22 cellular contexts compared by ENCODE assay signal in genomic region chr11:131640320-131640719, GRCh38.
DNase-seq lines count a peak whose midpoint lies in the region; ATAC-seq and TF ChIP-seq lines count a peak whose summit lies in the region.
"Had no signal": no experiment of that assay in that cellular context is flagged by ENCODE, and none has a peak within 500 bp of the region (broad histone marks: within the 10 kb centered on the region; RNA-seq: fewer than 3 reads in every experiment).

No MANE protein-coding gene starts in this region.

- H4K5ac ChIP-seq in H9 (ENCODE audit: insufficient read length, low read depth, low read length) = no peak overlapping the region

- H2BK15ac ChIP-seq in H9 (ENCODE audit: low read depth, low read length) = no peak overlapping the region

- H4K20me1 ChIP-seq in H9 (ENCODE audit: control insufficient read depth, insufficient read depth, insufficient read length) = no peaks in the 10 kb centered on the region
- H4K20me1 ChIP-seq in neural progenitor cell (ENCODE audit: low read depth) = no peaks in the 10 kb centered on the region

- no peak overlapping the region for H3K14ac ChIP-seq in H9 (ENCODE audit: insufficient read depth, low read length)

- H3K27ac Mint-ChIP-seq in H9 (peak overlapping the region in 2 of 3 experiments; percentile 39 to 79; a peak in 4 of 7 replicates), WTC11 (peak overlapping the region; percentile 92), neural progenitor cell (no peak overlapping the region)

- no peaks in the 10 kb centered on the region for H3K79me1 ChIP-seq in H9 (ENCODE audit: insufficient read depth, low read depth, low read length, poor library complexity, severe bottlenecking)

- H3K27me3 Mint-ChIP-seq in H9 (ENCODE audit: low read depth) = no peaks in the 10 kb centered on the region
- H3K27me3 Mint-ChIP-seq in WTC11 (ENCODE audit: low read depth) = no peaks in the 10 kb centered on the region; the same call in 1 of the 2 replicates
- H3K27me3 Mint-ChIP-seq in neural progenitor cell (ENCODE audit: insufficient read depth, low read depth) = peaks cover 2% of the 10 kb centered on the region

- POLR2A ChIA-PET in WTC11 (lab: Charles Lee) = no interaction called here

- no peak for TF ChIP-seq CTCF in H9 (conservative IDR thresholded peaks at IDR 0.05)
- no peak for TF ChIP-seq CTCF in WTC11 (IDR thresholded peaks at IDR 0.05)
- no peak for TF ChIP-seq CTCF in neural progenitor cell (IDR thresholded peaks at IDR 0.05)
- no peak for TF ChIP-seq CTCF in esophagus muscularis mucosa (IDR thresholded peaks at IDR 0.05)

- H2BK120ac ChIP-seq in H9 (ENCODE audit: low read depth, low read length, poor library complexity, severe bottlenecking) = no peak overlapping the region

- intact Hi-C loops in esophagus muscularis mucosa (cut with DNase I) = no loop called here

- no peak for DNase-seq in H9
- DNase-seq in WTC11 (ENCODE audit: low spot score) = no peak
- DNase-seq in neural progenitor cell (ENCODE audit: low spot score) = no peak
- DNase-seq in NCI-H82 treated with DMSO at 0.1 percent for 48 hours (lab: John Stamatoyannopoulos, UW; ENCODE audit: unreplicated experiment) = no peak
- DNase-seq in stimulated activated CD4-positive, alpha-beta T cell treated with anti-CD3 and anti-CD28 coated beads, Interleukin-15, amount 100 ng/mL, for 24 hours = no peak
- no peak for DNase-seq in esophagus muscularis mucosa (ENCODE audit: extremely low spot score)
- DNase-seq: BE2C, DMS53, MM.1S, NCI-H1048, NCI-H1436 treated with DMSO at 0.1 percent for 48 hours, NCI-H2029, NCI-H226, NCI-H510A treated with DMSO at 0.1 percent for 48 hours, NCI-H774 had no signal

- peaks cover 12% of the 10 kb centered on the region for H3F3A ChIP-seq in neural progenitor cell (ENCODE audit: low read depth)

- no peaks in the 10 kb centered on the region for H3K36me3 ChIP-seq in iPS-18a (ENCODE audit: control insufficient read depth, low read depth, low read length)
- H3K36me3 ChIP-seq in neural progenitor cell = no peaks in the 10 kb centered on the region
- H3K36me3 ChIP-seq in esophagus muscularis mucosa = no peaks in the 10 kb centered on the region
- H3K36me3 ChIP-seq: BE2C had no signal

- H3K4me1 Mint-ChIP-seq in H9 = peaks cover 41 to 57% of the 10 kb centered on the region in 2 experiments
- peaks cover 67% of the 10 kb centered on the region for H3K4me1 Mint-ChIP-seq in WTC11
- H3K4me1 Mint-ChIP-seq in neural progenitor cell = peaks cover 19% of the 10 kb centered on the region

- H2BK5ac ChIP-seq in H9 (ENCODE audit: insufficient read length, low read length) = no peak overlapping the region

- H4K8ac ChIP-seq in H9 (replicated peaks; ENCODE audit: insufficient read length, low read depth, low read length) = no peak overlapping the region

- no peak overlapping the region for H3K56ac ChIP-seq in H9 (ENCODE audit: insufficient read length, low read depth, low read length)

- peaks cover 17% of the 10 kb centered on the region; the same call in 1 of the 2 replicates for H3K4me1 ChIP-seq in H9 (ENCODE audit: insufficient read depth, low read length)
- peaks cover 44% of the 10 kb centered on the region for H3K4me1 ChIP-seq in iPS-18a (ENCODE audit: control insufficient read depth, low read depth, low read length)
- peaks cover 22% of the 10 kb centered on the region for H3K4me1 ChIP-seq in neural progenitor cell
- H3K4me1 ChIP-seq in esophagus muscularis mucosa = no peaks in the 10 kb centered on the region
- H3K4me1 ChIP-seq: BE2C had no signal

- H3K4me3 ChIP-seq in iPS-18a (ENCODE audit: low read length) (peak overlapping the region; percentile 29), neural progenitor cell (no peak overlapping the region), esophagus muscularis mucosa (no peak overlapping the region)
- H3K4me3 ChIP-seq: GM12878, K562 had no signal

- H4K91ac ChIP-seq in H9 (ENCODE audit: insufficient read length, low read depth, low read length) = no peak overlapping the region

- H3K4me2 ChIP-seq in H9 (ENCODE audit: insufficient read depth, insufficient read length, low read length) (no peak overlapping the region), neural progenitor cell (peak overlapping the region; percentile 30)

- H3K23ac ChIP-seq in H9 (ENCODE audit: insufficient read length, low read depth, low read length) = no peak overlapping the region

- H3K23me2 ChIP-seq in H9 (ENCODE audit: insufficient read length, low read depth, low read length, poor library complexity, severe bottlenecking) = no peaks in the 10 kb centered on the region

- H3K27ac ChIP-seq in H9 (ENCODE audit: insufficient read length, low read depth, low read length) (no peak overlapping the region), iPS-18a (ENCODE audit: low read length) (no peak overlapping the region), neural progenitor cell (no peak overlapping the region), esophagus muscularis mucosa (replicated peaks in 1 of 4) (no peak overlapping the region)

- no CpG with 5 or more reads among the region's 5 CpGs for WGBS in H9 (ENCODE audit: extremely low coverage, insufficient read length, low lambda C conversion rate)
- 69% methylated on average over 5 of the region's 5 CpGs for WGBS in esophagus muscularis mucosa

- H3K27me3 ChIP-seq in H9 (ENCODE audit: insufficient read depth, low read length) = no peaks in the 10 kb centered on the region
- no peaks in the 10 kb centered on the region for H3K27me3 ChIP-seq in iPS-18a (ENCODE audit: control insufficient read depth, insufficient read depth, low read length)
- no peaks in the 10 kb centered on the region for H3K27me3 ChIP-seq in neural progenitor cell
- H3K27me3 ChIP-seq in esophagus muscularis mucosa = no peaks in the 10 kb centered on the region
- H3K27me3 ChIP-seq: BE2C had no signal

- H3K9me3 ChIP-seq in H9 (ENCODE audit: control insufficient read depth, low read depth, low read length) (no peaks in the 10 kb centered on the region), iPS-18a (ENCODE audit: control insufficient read depth, low read depth, low read length) (no peaks in the 10 kb centered on the region), neural progenitor cell (ENCODE audit: low read depth) (no peaks in the 10 kb centered on the region), esophagus muscularis mucosa (no peaks in the 10 kb centered on the region)
- H3K9me3 ChIP-seq: BE2C had no signal

- no peak overlapping the region for H3K4me3 Mint-ChIP-seq in H9
- H3K4me3 Mint-ChIP-seq in WTC11 = peak overlapping the region; percentile 20
- H3K4me3 Mint-ChIP-seq in neural progenitor cell = no peak overlapping the region

- CTCF ChIA-PET in WTC11 (lab: Charles Lee) = interaction anchor here (1.0 kb wide), 1 partner anchor 59 kb away, joined by 3 read pairs; no protein-coding TSS in a partner anchor

- no peak overlapping the region for H3T11ph ChIP-seq in H9 (ENCODE audit: low read length)

- no peak for TF ChIP-seq EP300 in esophagus muscularis mucosa (IDR thresholded peaks at IDR 0.05)

- H2AFZ ChIP-seq in H9 (ENCODE audit: low read length) = no peak overlapping the region
- H2AFZ ChIP-seq in neural progenitor cell (replicated peaks) = no peak overlapping the region

- no peak overlapping the region for H2BK12ac ChIP-seq in H9 (ENCODE audit: insufficient read length, low read depth, low read length)

- no peak for TF ChIP-seq POLR2A in esophagus muscularis mucosa (IDR thresholded peaks at IDR 0.05; ENCODE audit: low read depth)

- H2BK20ac ChIP-seq in H9 (ENCODE audit: low read depth, low read length, poor library complexity, severe bottlenecking) = no peak overlapping the region

- H3K79me2 ChIP-seq in H9 (ENCODE audit: insufficient read depth, low read length) (no peaks in the 10 kb centered on the region), neural progenitor cell (ENCODE audit: low read depth) (no peaks in the 10 kb centered on the region)

- H3K4ac ChIP-seq in H9 (ENCODE audit: low read depth, low read length) = no peak overlapping the region

- H3K36me3 Mint-ChIP-seq in H9 (ENCODE audit: insufficient read depth in 1 of 3, low read depth in 3 of 3) (no peaks in the 10 kb centered on the region), WTC11 (no peaks in the 10 kb centered on the region), neural progenitor cell (no peaks in the 10 kb centered on the region)

- ATAC-seq in WTC11 = peak; percentile 82
- ATAC-seq: GM12878, HCT116, HepG2, K562, Panc1, SK-N-SH treated with all-trans-retinoic acid at 6 μM for 48 hours had no signal

- no peak overlapping the region for H3K18ac ChIP-seq in H9 (ENCODE audit: insufficient read length, low read depth, low read length)

- no peak overlapping the region for H3K9ac ChIP-seq in H9 (ENCODE audit: extremely low read depth, insufficient read length, low read length)
- H3K9ac ChIP-seq in iPS-18a (ENCODE audit: low read length) = no peak overlapping the region
- H3K9ac ChIP-seq in neural progenitor cell = no peak overlapping the region

- H2AK5ac ChIP-seq in H9 (ENCODE audit: insufficient read length, low read length) = no peak overlapping the region

- H3K9me3 Mint-ChIP-seq in H9 = no peaks in the 10 kb centered on the region
- no peaks in the 10 kb centered on the region for H3K9me3 Mint-ChIP-seq in WTC11
- H3K9me3 Mint-ChIP-seq in neural progenitor cell = no peaks in the 10 kb centered on the region

TF ChIP-seq in WTC11, 78 proteins besides CTCF, POLR2A, EP300 and RAD21 (continues in another document):
- TF ChIP-seq PRDM15 (CRISPR knock-in tag; IDR thresholded peaks at IDR 0.05) = peak; percentile 59
